25 cellular contexts compared by ENCODE assay signal in the genomic region with DNA sequence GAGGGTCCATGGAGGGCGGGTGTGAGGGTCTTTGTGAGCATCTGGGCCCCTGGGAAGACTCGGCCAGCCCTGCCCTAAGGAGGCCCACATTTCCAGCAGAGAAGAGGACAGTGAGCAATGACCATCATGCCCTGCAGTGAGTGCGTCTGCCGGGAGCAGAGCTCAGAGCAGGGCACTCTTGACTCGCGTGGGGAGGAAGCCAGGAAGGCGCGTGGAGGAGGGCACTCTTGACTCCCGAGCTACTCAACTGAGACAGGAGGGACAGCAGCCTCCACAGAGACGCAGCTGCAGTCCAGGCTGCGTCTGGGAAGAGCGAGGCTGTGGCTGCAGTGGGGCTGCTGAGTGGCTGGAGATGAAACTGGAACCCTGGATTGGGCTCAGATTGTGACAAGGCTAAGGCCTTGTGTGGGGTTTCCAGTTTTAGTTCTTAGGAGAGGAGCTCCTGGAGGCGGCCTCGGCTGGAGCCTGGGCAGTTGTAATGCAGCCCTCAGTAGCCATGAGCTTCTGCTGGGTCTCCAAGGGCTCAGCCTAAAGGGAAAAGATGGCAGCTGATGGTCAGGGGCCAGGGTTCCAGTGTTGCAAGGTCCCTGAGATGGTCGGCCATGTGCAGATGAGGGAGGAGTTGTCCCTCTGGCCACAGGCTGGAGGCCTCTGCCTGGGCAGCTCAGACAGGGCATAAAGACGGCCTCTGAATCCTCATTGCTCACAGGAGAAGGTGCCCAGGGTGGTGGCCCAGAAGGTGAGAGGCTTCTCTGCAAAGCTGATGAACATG.
"Had no signal": no experiment of that assay in that cellular context is flagged by ENCODE, and none has a peak within 500 bp of the region (broad histone marks: within the 10 kb centered on the region; RNA-seq: fewer than 3 reads in every experiment).

No MANE protein-coding gene starts in this region.

- H3K36me3 Mint-ChIP-seq: activated CD4-positive, alpha-beta memory T cell treated with anti-CD3 and anti-CD28 coated beads for 36 hours; activated naive CD8-positive, alpha-beta T cell treated with anti-CD3 and anti-CD28 coated beads, Interleukin-2, amount 10 ng/mL, durations not matched to agents 7 days and 5 days; T-cell had no signal

- ATAC-seq: Right ventricle myocardium inferior, T-cell had no signal

- H3K4me1 ChIP-seq: adrenal gland, breast epithelium had no signal

- H3K27me3 ChIP-seq: adrenal gland, breast epithelium had no signal

- DNase-seq: activated B cell treated with CpG ODN at 0.5 μM for 24 hours; activated CD4-positive, alpha-beta memory T cell treated with anti-CD3 and anti-CD28 coated beads for 36 hours; activated CD4-positive, alpha-beta T cell treated with anti-CD3 and anti-CD28 coated beads for 1 hour; activated CD4-positive, alpha-beta T cell treated with anti-CD3 and anti-CD28 coated beads, Interleukin-2, amount 10 ng/mL, durations not matched to agents 7 days and 5 days; activated CD8-positive, alpha-beta memory T cell treated with anti-CD3 and anti-CD28 coated beads, Interleukin-2, amount 50 U/mL, for 4 hours; activated naive CD4-positive, alpha-beta T cell treated with anti-CD3 and anti-CD28 coated beads, Interleukin-2, amount 50 U/mL, for 16 hours; activated naive CD8-positive, alpha-beta T cell treated with anti-CD3 and anti-CD28 coated beads, Interleukin-2, amount 10 ng/mL, durations not matched to agents 7 days and 5 days; adrenal gland; anterior cingulate cortex; Karpas-422; MM.1S; NCI-H1105; NCI-H1436; NCI-H187; NCI-H2081; NCI-H446; NCI-H524; RPMI8226; T-cell; T-helper 2 cell; T1000 had no signal

- FAIRE-seq: TTC549 had no signal

- H3K36me3 ChIP-seq: adrenal gland, breast epithelium had no signal

- H3K4me3 Mint-ChIP-seq: activated B cell treated with CpG ODN at 0.5 μM for 24 hours; activated CD4-positive, alpha-beta memory T cell treated with anti-CD3 and anti-CD28 coated beads for 36 hours; activated CD4-positive, alpha-beta T cell treated with anti-CD3 and anti-CD28 coated beads, Interleukin-2, amount 10 ng/mL, durations not matched to agents 7 days and 5 days; activated naive CD8-positive, alpha-beta T cell treated with anti-CD3 and anti-CD28 coated beads, Interleukin-2, amount 10 ng/mL, durations not matched to agents 7 days and 5 days; T-cell had no signal

- H3K27ac Mint-ChIP-seq: activated B cell treated with CpG ODN at 0.5 μM for 24 hours; activated CD4-positive, alpha-beta memory T cell treated with anti-CD3 and anti-CD28 coated beads for 36 hours; activated CD4-positive, alpha-beta T cell treated with anti-CD3 and anti-CD28 coated beads, Interleukin-2, amount 10 ng/mL, durations not matched to agents 7 days and 5 days; activated naive CD8-positive, alpha-beta T cell treated with anti-CD3 and anti-CD28 coated beads, Interleukin-2, amount 10 ng/mL, durations not matched to agents 7 days and 5 days; T-cell had no signal

- H3K27ac ChIP-seq: adrenal gland, breast epithelium, SK-N-MC had no signal

- H3K4me1 Mint-ChIP-seq: activated B cell treated with CpG ODN at 0.5 μM for 24 hours; activated CD4-positive, alpha-beta T cell treated with anti-CD3 and anti-CD28 coated beads, Interleukin-2, amount 10 ng/mL, durations not matched to agents 7 days and 5 days; activated naive CD8-positive, alpha-beta T cell treated with anti-CD3 and anti-CD28 coated beads, Interleukin-2, amount 10 ng/mL, durations not matched to agents 7 days and 5 days; T-cell had no signal

- H3K9me3 ChIP-seq: adrenal gland had no signal

- H3K27me3 Mint-ChIP-seq: activated naive CD8-positive, alpha-beta T cell treated with anti-CD3 and anti-CD28 coated beads, Interleukin-2, amount 10 ng/mL, durations not matched to agents 7 days and 5 days had no signal

- H3K9me3 Mint-ChIP-seq: activated B cell treated with CpG ODN at 0.5 μM for 24 hours; activated CD4-positive, alpha-beta memory T cell treated with anti-CD3 and anti-CD28 coated beads for 36 hours; activated CD4-positive, alpha-beta T cell treated with anti-CD3 and anti-CD28 coated beads, Interleukin-2, amount 10 ng/mL, durations not matched to agents 7 days and 5 days; activated naive CD8-positive, alpha-beta T cell treated with anti-CD3 and anti-CD28 coated beads, Interleukin-2, amount 10 ng/mL, durations not matched to agents 7 days and 5 days had no signal

- H3K4me3 ChIP-seq: adrenal gland, breast epithelium, SK-N-MC had no signal
